Comparison of ENCODE assay signal across 11 cellular contexts in the genomic region with DNA sequence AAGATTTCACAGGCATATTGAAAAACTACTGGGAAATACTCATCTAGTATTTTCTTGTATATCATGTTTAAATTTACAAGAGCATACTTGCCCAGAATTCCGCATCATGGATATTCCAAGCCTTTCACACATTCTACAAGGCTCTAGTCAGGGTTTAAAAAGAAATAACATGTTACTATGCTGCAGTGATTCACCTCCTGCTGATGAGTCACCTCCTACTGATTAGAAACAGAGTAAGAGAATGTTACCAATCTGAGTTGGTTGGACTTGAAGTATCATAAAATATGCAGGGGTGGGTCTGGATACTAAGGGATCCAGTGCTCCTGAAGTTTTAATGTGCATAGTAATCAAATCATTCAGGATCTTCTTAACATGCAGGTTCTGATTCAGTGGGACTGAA.
DNase-seq lines count a peak whose midpoint lies in the region; ATAC-seq and TF ChIP-seq lines count a peak whose summit lies in the region.
"Had no signal": no experiment of that assay in that cellular context is flagged by ENCODE, and none has a peak within 500 bp of the region (broad histone marks: within the 10 kb centered on the region; RNA-seq: fewer than 3 reads in every experiment).

No MANE protein-coding gene starts in this region.

- 27 to 63% methylated on average over 1 of the region's 1 CpG for WGBS in gastroesophageal sphincter (ENCODE audit: low coverage in 1 of 2), 2 donors

- H3K4me3 Mint-ChIP-seq in activated T-helper 2 cell treated with anti-CD3 and anti-CD28 coated beads, Interferon-gamma antibody, Interleukin-2, Interleukin-4, amounts not matched to agents 10 μg/mL and 5 μg/mL and 100 μg/mL, durations not matched to agents 14 hours and 24 hours and 36 hours (ENCODE audit: low read depth): no peak overlapping the region
- H3K4me3 Mint-ChIP-seq: activated CD4-positive, alpha-beta T cell treated with anti-CD3 and anti-CD28 coated beads, Interleukin-2, amount 10 ng/mL, durations not matched to agents 7 days and 5 days; central memory CD8-positive, alpha-beta T cell had no signal

- no peak overlapping the region for H2AFZ ChIP-seq in HCT116 (ENCODE audit: low read depth, low read length, poor library complexity, severe bottlenecking)

- H3K4me1 Mint-ChIP-seq in activated T-helper 2 cell treated with anti-CD3 and anti-CD28 coated beads, Interferon-gamma antibody, Interleukin-2, Interleukin-4, amounts not matched to agents 10 μg/mL and 5 μg/mL and 100 μg/mL, durations not matched to agents 14 hours and 24 hours and 36 hours (ENCODE audit: low read depth): no peaks in the 10 kb centered on the region
- H3K4me1 Mint-ChIP-seq: activated CD4-positive, alpha-beta T cell treated with anti-CD3 and anti-CD28 coated beads, Interleukin-2, amount 10 ng/mL, durations not matched to agents 7 days and 5 days; central memory CD8-positive, alpha-beta T cell had no signal

- no peak overlapping the region for H3K27ac Mint-ChIP-seq in activated T-helper 2 cell treated with anti-CD3 and anti-CD28 coated beads, Interferon-gamma antibody, Interleukin-2, Interleukin-4, amounts not matched to agents 10 μg/mL and 5 μg/mL and 100 μg/mL, durations not matched to agents 14 hours and 24 hours and 36 hours
- H3K27ac Mint-ChIP-seq: activated CD4-positive, alpha-beta T cell treated with anti-CD3 and anti-CD28 coated beads, Interleukin-2, amount 10 ng/mL, durations not matched to agents 7 days and 5 days had no signal

- RAD21 ChIA-PET in HCT116 (lab: Charles Lee; ENCODE audit: low non-redundant PET in 1 of 2, low total read pairs in 2 of 2, uncharacterized antibody in 2 of 2, unreplicated experiment in 2 of 2): no interaction called here

- no peaks in the 10 kb centered on the region for H4K20me1 ChIP-seq in HCT116 (ENCODE audit: insufficient read depth)

- intact Hi-C loops in HCT116 (cut with micrococcal nuclease): loop anchor here (2.0 kb wide), 1 partner anchor 237 kb away; no protein-coding TSS in a partner anchor
- intact Hi-C loops in activated T-helper 2 cell treated with anti-CD3 and anti-CD28 coated beads, Interferon-gamma antibody, Interleukin-2, Interleukin-4, amounts not matched to agents 10 μg/mL and 5 μg/mL and 100 μg/mL, durations not matched to agents 14 hours and 24 hours and 36 hours (cut with micrococcal nuclease): no loop called here

- peaks cover 6% of the 10 kb centered on the region for H3K27me3 Mint-ChIP-seq in activated T-helper 2 cell treated with anti-CD3 and anti-CD28 coated beads, Interferon-gamma antibody, Interleukin-2, Interleukin-4, amounts not matched to agents 10 μg/mL and 5 μg/mL and 100 μg/mL, durations not matched to agents 14 hours and 24 hours and 36 hours (ENCODE audit: low read depth)

- H3K9me3 ChIP-seq in HCT116 (ENCODE audit: control insufficient read depth in 1 of 2, insufficient read depth in 1 of 2, low read depth in 1 of 2, low read length in 2 of 2) (no peaks in the 10 kb centered on the region), adipocyte (ENCODE audit: control insufficient read depth, low read length) (no peaks in the 10 kb centered on the region), gastroesophageal sphincter (no peaks in the 10 kb centered on the region)

- no peaks in the 10 kb centered on the region for H3K9me3 Mint-ChIP-seq in activated T-helper 2 cell treated with anti-CD3 and anti-CD28 coated beads, Interferon-gamma antibody, Interleukin-2, Interleukin-4, amounts not matched to agents 10 μg/mL and 5 μg/mL and 100 μg/mL, durations not matched to agents 14 hours and 24 hours and 36 hours
- H3K9me3 Mint-ChIP-seq: activated CD4-positive, alpha-beta T cell treated with anti-CD3 and anti-CD28 coated beads, Interleukin-2, amount 10 ng/mL, durations not matched to agents 7 days and 5 days; central memory CD8-positive, alpha-beta T cell had no signal

- H3K4me3 ChIP-seq in HCT116 (replicated peaks in 1 of 2; ENCODE audit: low read depth in 1 of 2, low read length in 2 of 2) (no peak overlapping the region), adipocyte (ENCODE audit: low read length) (no peak overlapping the region), gastroesophageal sphincter (no peak overlapping the region)

- ATAC-seq in HCT116 (peak; percentile 76), gastroesophageal sphincter (peak; percentile 62), HG02840 (IDR thresholded peaks at IDR 0.05; ENCODE audit: low FRiP score, unreplicated experiment) (no peak), HG02852 (IDR thresholded peaks at IDR 0.05; ENCODE audit: unreplicated experiment) (no peak)

- TF ChIP-seq POLR2A in HCT116 (IDR thresholded peaks at IDR 0.05; ENCODE audit: borderline replicate concordance, extremely low read depth, insufficient read depth, insufficient read length): no peak
- TF ChIP-seq POLR2A in gastroesophageal sphincter (IDR thresholded peaks at IDR 0.05): no peak

- no TSS peak for BruUV-seq in HCT116 (replicated peaks; lab: Mats Ljungman, UMichigan)

- H3K9me2 ChIP-seq in HCT116 (ENCODE audit: insufficient read depth): no peaks in the 10 kb centered on the region

- no peak for TF ChIP-seq CTCF in HCT116 (IDR thresholded peaks at IDR 0.05 in 2 of 3, conservative IDR thresholded peaks at IDR 0.05 in 1 of 3; ENCODE audit: borderline replicate concordance in 1 of 3, insufficient read depth in 1 of 3, low read depth in 2 of 3, low read length in 2 of 3)
- no peak for TF ChIP-seq CTCF in gastroesophageal sphincter (IDR thresholded peaks at IDR 0.05)

- TF ChIP-seq EP300 in gastroesophageal sphincter (IDR thresholded peaks at IDR 0.05): no peak

- H3K36me3 Mint-ChIP-seq in activated T-helper 2 cell treated with anti-CD3 and anti-CD28 coated beads, Interferon-gamma antibody, Interleukin-2, Interleukin-4, amounts not matched to agents 10 μg/mL and 5 μg/mL and 100 μg/mL, durations not matched to agents 14 hours and 24 hours and 36 hours (ENCODE audit: low read depth): no peaks in the 10 kb centered on the region

- TF ChIP-seq RAD21 in HCT116 (IDR thresholded peaks at IDR 0.05; ENCODE audit: low read depth): no peak

- CTCF ChIA-PET in HCT116 (lab: Charles Lee): no interaction called here

- H3K9ac ChIP-seq in HCT116 (ENCODE audit: low read length): no peak overlapping the region
- H3K9ac ChIP-seq in adipocyte (ENCODE audit: low read length): no peak overlapping the region

- H3K36me3 ChIP-seq in HCT116 (ENCODE audit: control insufficient read depth in 1 of 2, insufficient read depth in 2 of 2, low read length in 2 of 2) (no peaks in the 10 kb centered on the region), adipocyte (ENCODE audit: control insufficient read depth, insufficient read depth, low read length, severe bottlenecking) (no peaks in the 10 kb centered on the region), gastroesophageal sphincter (no peaks in the 10 kb centered on the region)

- POLR2A ChIA-PET in HCT116 (lab: Charles Lee): no interaction called here

- H3K27ac ChIP-seq in HCT116 (ENCODE audit: low read depth, low read length) (no peak overlapping the region), gastroesophageal sphincter (peak overlapping the region in 3 of 4 donors; percentile 20 to 52 (median 26)), temporal lobe (ENCODE audit: low read depth, low read length) (peak overlapping the region; percentile 20)

- DNase-seq in HCT116 (ENCODE audit: low read depth, low spot score) (peak; percentile 48), adipocyte (ENCODE audit: low read depth) (peak; percentile 88)
- no peak for DNase-seq in activated T-helper 2 cell treated with anti-CD3 and anti-CD28 coated beads, Interferon-gamma antibody, Interleukin-2, Interleukin-4, amounts not matched to agents 10 μg/mL and 5 μg/mL and 100 μg/mL, durations not matched to agents 14 hours and 24 hours and 36 hours (ENCODE audit: low spot score)
- DNase-seq in activated T-cell treated with anti-CD3 and anti-CD28 coated beads, Interleukin-2, amount 50 U/mL, for 1 hour: no peak
- DNase-seq: activated CD4-positive, alpha-beta T cell treated with anti-CD3 and anti-CD28 coated beads, Interleukin-2, amount 10 ng/mL, durations not matched to agents 7 days and 5 days; stimulated activated CD4-positive, alpha-beta T cell treated with anti-CD3 and anti-CD28 coated beads, Interleukin-15, amount 100 ng/mL, for 24 hours had no signal

- peaks cover 5 to 11% of the 10 kb centered on the region in 2 experiments; a peak in 3 of 4 replicates for H3K4me1 ChIP-seq in HCT116 (ENCODE audit: control insufficient read depth in 1 of 2, insufficient read depth in 2 of 2, low read length in 2 of 2)
- H3K4me1 ChIP-seq in adipocyte (ENCODE audit: control insufficient read depth, insufficient read depth, low read length): peaks cover 31% of the 10 kb centered on the region
- H3K4me1 ChIP-seq in gastroesophageal sphincter: peaks cover 0 to 49% (median 7%) of the 10 kb centered on the region in 3 donors

- H3K4me2 ChIP-seq in HCT116 (ENCODE audit: low read length): peak overlapping the region; percentile 53

- H3K79me2 ChIP-seq in HCT116 (ENCODE audit: insufficient read depth, low read length): no peaks in the 10 kb centered on the region

- H3K27me3 ChIP-seq in HCT116 (ENCODE audit: insufficient read depth, low read length) (no peaks in the 10 kb centered on the region), adipocyte (replicated peaks; ENCODE audit: control insufficient read depth, insufficient read depth, low read length) (no peaks in the 10 kb centered on the region), gastroesophageal sphincter (no peaks in the 10 kb centered on the region)

TF ChIP-seq in HCT116, 20 proteins besides CTCF, POLR2A, EP300 and RAD21 (continues in another document):
- TF ChIP-seq JUND (IDR thresholded peaks at IDR 0.05) (peak; percentile 82), SRF (IDR thresholded peaks at IDR 0.05; ENCODE audit: low read depth) (0 out of 2 replicates have a peak, but pooled peaks have one; percentile 30), SP1 (IDR thresholded peaks at IDR 0.05; ENCODE audit: low read depth) (peak; percentile 57), FOSL1 (IDR thresholded peaks at IDR 0.05; ENCODE audit: low read depth) (peak; percentile 87), CEBPB (IDR thresholded peaks at IDR 0.05; ENCODE audit: low read depth) (no peak), ZNF274 (IDR thresholded peaks at IDR 0.05; ENCODE audit: low read depth, low read length) (no peak)

Comparison
In these comparisons a context has a peak if more than half of its experiments do, and no peak if none do; other contexts are left out.
1. ATAC-seq: peak in HCT116 (single experiment) and gastroesophageal sphincter (single experiment); none in HG02840 (single experiment) and HG02852 (single experiment).
2. DNase-seq: peak in HCT116 (single experiment) and adipocyte (single experiment); none in activated T-helper 2 cell treated with anti-CD3 and anti-CD28 coated beads, Interferon-gamma antibody, Interleukin-2, Interleukin-4, amounts not matched to agents 10 μg/mL and 5 μg/mL and 100 μg/mL, durations not matched to agents 14 hours and 24 hours and 36 hours (single experiment) and activated T-cell treated with anti-CD3 and anti-CD28 coated beads, Interleukin-2, amount 50 U/mL, for 1 hour (single experiment).